In genomic region chr6:121617388-121617787, GRCh38 we compare ENCODE assay signal across 28 cellular contexts.
"Had no signal": no experiment of that assay in that cellular context is flagged by ENCODE, and none has a peak within 500 bp of the region (broad histone marks: within the 10 kb centered on the region; RNA-seq: fewer than 3 reads in every experiment).

No MANE protein-coding gene starts in this region.

- H3K9me3 Mint-ChIP-seq: activated CD8-positive, alpha-beta T cell treated with anti-CD3 and anti-CD28 coated beads for 36 hours; activated T-cell treated with anti-CD3 and anti-CD28 coated beads, Interleukin-2, amount 50 U/mL, for 4 hours; activated T-helper 17 cell treated with anti-CD3 and anti-CD28 coated beads, Interleukin-2, amount 50 U/mL, for 72 hours; endodermal cell had no signal

- H3K4me1 ChIP-seq: gastrocnemius medialis, heart left ventricle had no signal

- H3K27ac ChIP-seq: brain microvascular endothelial cell, coronary artery, dorsolateral prefrontal cortex, gastrocnemius medialis, heart left ventricle had no signal

- H3K9me3 ChIP-seq: gastrocnemius medialis, heart left ventricle had no signal

- H3K27me3 Mint-ChIP-seq: activated CD8-positive, alpha-beta T cell treated with anti-CD3 and anti-CD28 coated beads for 36 hours; activated T-helper 17 cell treated with anti-CD3 and anti-CD28 coated beads, Interleukin-2, amount 50 U/mL, for 72 hours; central memory CD8-positive, alpha-beta T cell; dendritic cell treated with granulocyte-macrophage colony-stimulating factor and Interleukin-4, amounts not matched to agents 40 ng/mL and 50 ng/mL, for 4 days had no signal

- H3K27ac Mint-ChIP-seq: activated CD8-positive, alpha-beta T cell treated with anti-CD3 and anti-CD28 coated beads for 36 hours; activated naive CD8-positive, alpha-beta T cell; activated T-helper 17 cell treated with anti-CD3 and anti-CD28 coated beads, Interleukin-2, amount 50 U/mL, for 72 hours; dendritic cell treated with granulocyte-macrophage colony-stimulating factor and Interleukin-4, amounts not matched to agents 40 ng/mL and 50 ng/mL, for 4 days; endodermal cell had no signal

- ATAC-seq: activated CD8-positive, alpha-beta T cell treated with anti-CD3 and anti-CD28 coated beads for 36 hours; activated T-cell treated with anti-CD3 and anti-CD28 coated beads, Interleukin-2, amount 50 U/mL, for 4 hours; activated T-helper 17 cell treated with anti-CD3 and anti-CD28 coated beads, Interleukin-2, amount 50 U/mL, for 72 hours; esophagus mucosa; gastrocnemius medialis; heart left ventricle had no signal

- H3K4me3 ChIP-seq: coronary artery, dorsolateral prefrontal cortex, gastrocnemius medialis, heart left ventricle had no signal

- H3K4me3 Mint-ChIP-seq: activated CD8-positive, alpha-beta T cell treated with anti-CD3 and anti-CD28 coated beads for 36 hours; activated naive CD8-positive, alpha-beta T cell; activated T-cell treated with anti-CD3 and anti-CD28 coated beads, Interleukin-2, amount 50 U/mL, for 4 hours; activated T-helper 17 cell treated with anti-CD3 and anti-CD28 coated beads, Interleukin-2, amount 50 U/mL, for 72 hours; central memory CD8-positive, alpha-beta T cell; dendritic cell treated with granulocyte-macrophage colony-stimulating factor and Interleukin-4, amounts not matched to agents 40 ng/mL and 50 ng/mL, for 4 days; endodermal cell had no signal

- H3K36me3 ChIP-seq: brain microvascular endothelial cell, gastrocnemius medialis, heart left ventricle had no signal

- DNase-seq: activated CD4-positive, alpha-beta T cell treated with anti-CD3 and anti-CD28 coated beads for 1 hour; activated CD4-positive, alpha-beta T cell treated with anti-CD3 and anti-CD28 coated beads for 48 hours; activated CD4-positive, alpha-beta T cell treated with anti-CD3 and anti-CD28 coated beads, Interleukin-2, amount 50 U/mL, for 1 hour; activated CD4-positive, alpha-beta T cell treated with anti-CD3 and anti-CD28 coated beads, Interleukin-2, amount 50 U/mL, for 48 hours; activated CD8-positive, alpha-beta memory T cell treated with anti-CD3 and anti-CD28 coated beads for 24 hours; activated CD8-positive, alpha-beta T cell treated with anti-CD3 and anti-CD28 coated beads for 36 hours; activated effector memory CD4-positive, alpha-beta T cell treated with Interleukin-2 at 50 U/mL for 16 hours; activated gamma-delta T cell treated with Interleukin-2 at 50 U/mL for 16 hours; activated naive CD4-positive, alpha-beta T cell treated with anti-CD3 and anti-CD28 coated beads, Interleukin-2, amount 50 U/mL, for 16 hours; activated naive CD4-positive, alpha-beta T cell treated with Interleukin-2 at 50 U/mL for 16 hours; activated T-cell treated with anti-CD3 and anti-CD28 coated beads, Interleukin-2, amount 50 U/mL, for 4 hours; amniotic stem cell; anterior cingulate cortex; brain microvascular endothelial cell; dorsolateral prefrontal cortex; effector memory CD4-positive, alpha-beta T cell; endodermal cell; foreskin fibroblast; gastrocnemius medialis; glutamatergic neuron; heart left ventricle; T-helper 2 cell had no signal

- H3K4me1 Mint-ChIP-seq: activated T-helper 17 cell treated with anti-CD3 and anti-CD28 coated beads, Interleukin-2, amount 50 U/mL, for 72 hours; central memory CD8-positive, alpha-beta T cell had no signal

- H3K27me3 ChIP-seq: brain microvascular endothelial cell, gastrocnemius medialis, heart left ventricle had no signal
